1 cellular context compared by ENCODE assay signal in the genomic region with DNA sequence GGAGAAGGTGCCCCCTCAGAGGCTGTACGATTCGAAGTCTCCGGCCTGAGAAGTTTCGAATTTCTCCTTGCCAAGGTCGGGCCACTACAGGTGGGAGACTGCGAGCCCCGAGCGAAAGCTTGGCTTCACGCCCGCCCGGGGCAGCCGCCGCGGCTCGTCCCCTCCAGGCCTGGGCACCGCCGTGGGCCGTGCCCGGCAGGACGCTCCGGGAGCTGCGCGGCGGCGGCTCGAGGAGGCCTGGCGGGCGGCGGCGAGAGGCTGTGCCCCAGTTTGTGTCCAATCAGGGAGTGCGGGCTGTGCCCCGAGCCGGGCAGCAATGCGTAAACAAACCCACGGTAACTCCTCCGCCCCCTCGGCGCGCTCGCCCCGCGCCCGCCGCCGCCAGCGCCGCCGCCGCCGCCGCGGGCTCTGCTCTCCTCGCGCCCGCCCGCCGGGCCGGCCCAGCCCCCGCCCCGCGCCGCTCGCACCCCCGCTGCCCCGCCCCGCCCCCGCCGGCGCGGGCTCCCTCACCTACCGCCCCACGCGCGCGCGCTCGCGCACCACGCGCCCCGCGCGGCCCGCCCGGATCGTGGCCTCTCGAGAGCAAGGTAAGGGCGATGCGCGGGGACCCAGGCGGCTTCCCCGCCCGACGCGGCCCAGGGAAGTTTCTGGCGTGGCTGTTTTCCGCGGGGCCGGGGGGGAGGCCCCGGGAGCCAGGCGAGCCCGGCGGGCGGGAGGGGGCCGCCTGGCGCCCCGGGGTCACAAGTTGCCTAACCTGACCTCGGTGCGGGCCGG.
A peak's percentile ranks its signal among the peaks of the same experiment; 100 is the strongest.
TF ChIP-seq lines count a peak whose summit lies in the region.

No MANE protein-coding gene starts in this region.

TF ChIP-seq in H1, 55 proteins besides CTCF, POLR2A, EP300 and RAD21:
- TF ChIP-seq KDM4A (IDR thresholded peaks at IDR 0.05; ENCODE audit: low read depth, low read length, severe bottlenecking): peak; percentile 38
- TF ChIP-seq RBBP5 (IDR thresholded peaks at IDR 0.05; ENCODE audit: borderline replicate concordance, low read depth, low read length): peak; percentile 25; the same call in 1 of the 2 replicates
- TF ChIP-seq SUZ12 (IDR thresholded peaks at IDR 0.05; ENCODE audit: low read length): peak; percentile 56; the same call in 1 of the 2 replicates
- no peak for TF ChIP-seq CBX5 (IDR thresholded peaks at IDR 0.05; ENCODE audit: low read depth, low read length)
- TF ChIP-seq PHF8 (conservative IDR thresholded peaks at IDR 0.05; ENCODE audit: low read depth, low read length): 0 out of 2 replicates have a peak, but pooled peaks have one; percentile 20
- TF ChIP-seq CBX8 (IDR thresholded peaks at IDR 0.05; ENCODE audit: borderline replicate concordance, low read depth, low read length): no peak
- TF ChIP-seq EZH2 (IDR thresholded peaks at IDR 0.05; ENCODE audit: low read depth, low read length, severe bottlenecking): peak; percentile 65
- TF ChIP-seq HDAC6 (IDR thresholded peaks at IDR 0.05; ENCODE audit: low read depth, low read length): no peak
TF ChIP-seq in H1: peak in this region for 5.
